In the genomic region with DNA sequence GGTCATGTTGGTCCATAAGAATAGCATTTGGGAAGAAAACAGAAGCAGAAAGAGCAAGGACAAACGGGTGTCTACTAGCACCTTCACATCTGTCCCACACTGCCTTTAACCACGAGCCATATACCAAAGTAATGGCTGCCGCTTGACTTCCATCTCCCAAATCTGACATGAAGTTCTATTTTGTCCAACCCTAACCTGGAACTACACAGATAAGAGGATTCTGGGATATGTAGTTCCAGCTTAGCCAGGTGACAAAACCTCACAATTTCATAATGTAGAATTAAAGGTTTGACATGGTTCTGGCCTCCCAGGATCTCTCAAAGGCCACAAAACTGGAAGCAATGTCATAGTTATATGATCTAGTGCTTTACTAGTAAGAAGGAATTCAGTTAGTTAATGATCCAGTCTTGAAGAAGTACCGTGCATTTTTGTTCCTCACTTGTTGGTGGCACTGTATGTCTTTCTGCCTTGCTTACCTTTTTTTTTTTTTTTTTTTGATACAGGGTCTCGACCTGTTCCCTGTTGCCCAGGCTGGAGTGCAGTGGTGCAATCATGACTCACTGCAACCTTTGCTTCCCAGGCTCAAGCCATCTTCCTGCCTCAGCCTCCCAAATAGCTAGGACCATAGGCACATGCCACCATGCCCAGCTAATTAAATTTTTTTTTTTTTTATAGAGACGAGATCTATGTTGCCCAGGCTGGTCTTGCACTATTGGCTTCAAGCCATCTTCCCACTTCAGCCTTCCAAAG, we compare ENCODE assay signal across 31 cellular contexts.
"Had no signal": no experiment of that assay in that cellular context is flagged by ENCODE, and none has a peak within 500 bp of the region (broad histone marks: within the 10 kb centered on the region; RNA-seq: fewer than 3 reads in every experiment).

No MANE protein-coding gene starts in this region.

- DNase-seq: activated CD4-positive, alpha-beta T cell treated with anti-CD3 and anti-CD28 coated beads, Interleukin-2, amount 10 ng/mL, durations not matched to agents 24 days and 14 days; activated CD4-positive, alpha-beta T cell treated with anti-CD3 and anti-CD28 coated beads, Interleukin-2, amount 50 U/mL, for 4 hours; activated CD8-positive, alpha-beta T cell treated with anti-CD3 and anti-CD28 coated beads for 36 hours; activated effector memory CD4-positive, alpha-beta T cell treated with anti-CD3 and anti-CD28 coated beads, Interleukin-2, amount 50 U/mL, for 16 hours; activated naive CD4-positive, alpha-beta T cell; activated naive CD4-positive, alpha-beta T cell treated with anti-CD3 and anti-CD28 coated beads, Interleukin-2, amount 50 U/mL, for 16 hours; activated naive CD8-positive, alpha-beta T cell treated with anti-CD3 and anti-CD28 coated beads for 36 hours; activated T-cell treated with anti-CD3 and anti-CD28 coated beads, Interleukin-2, amount 50 U/mL, for 1 hour; activated T-cell treated with anti-CD3 and anti-CD28 coated beads, Interleukin-2, amount 50 U/mL, for 72 hours; amniotic stem cell; aorta; brain microvascular endothelial cell; Kasumi-1; MG63; NCI-H1048; NCI-H146; NCI-H187; NCI-H2029 treated with DMSO at 0.1 percent for 48 hours; NCI-H2107; NCI-H226; NCI-H446 treated with DMSO at 0.1 percent for 48 hours; NCI-H524; NCI-H69; NK-92 treated with Interleukin-12 subunit alpha and Interleukin-12 subunit beta, amount 100 ng/mL, for 24 hours; PC-3; Peyer's patch; RPMI8226; SHP77 treated with DMSO at 0.1 percent for 48 hours; SK-N-SH had no signal

- H3K36me3 ChIP-seq: brain microvascular endothelial cell, MG63, Peyer's patch, SJSA1 had no signal

- H3K27ac ChIP-seq: brain microvascular endothelial cell, Peyer's patch, SJSA1 had no signal

- H3K27me3 ChIP-seq: brain microvascular endothelial cell, MG63, Peyer's patch, SJSA1 had no signal

- H3K4me1 ChIP-seq: Peyer's patch, SJSA1 had no signal

- H3K9me3 ChIP-seq: MG63, Peyer's patch, SJSA1, SK-N-SH had no signal

- H3K4me3 ChIP-seq: MG63, Peyer's patch, SJSA1 had no signal

- ATAC-seq: activated CD8-positive, alpha-beta T cell treated with anti-CD3 and anti-CD28 coated beads for 36 hours; activated T-cell treated with anti-CD3 and anti-CD28 coated beads, Interleukin-2, amount 50 U/mL, for 72 hours; activated T-helper 17 cell treated with anti-CD3 and anti-CD28 coated beads, Interleukin-2, amount 50 U/mL, for 72 hours; PC-3 had no signal
